ENCODE assay signal across 1 cellular context in the genomic region with DNA sequence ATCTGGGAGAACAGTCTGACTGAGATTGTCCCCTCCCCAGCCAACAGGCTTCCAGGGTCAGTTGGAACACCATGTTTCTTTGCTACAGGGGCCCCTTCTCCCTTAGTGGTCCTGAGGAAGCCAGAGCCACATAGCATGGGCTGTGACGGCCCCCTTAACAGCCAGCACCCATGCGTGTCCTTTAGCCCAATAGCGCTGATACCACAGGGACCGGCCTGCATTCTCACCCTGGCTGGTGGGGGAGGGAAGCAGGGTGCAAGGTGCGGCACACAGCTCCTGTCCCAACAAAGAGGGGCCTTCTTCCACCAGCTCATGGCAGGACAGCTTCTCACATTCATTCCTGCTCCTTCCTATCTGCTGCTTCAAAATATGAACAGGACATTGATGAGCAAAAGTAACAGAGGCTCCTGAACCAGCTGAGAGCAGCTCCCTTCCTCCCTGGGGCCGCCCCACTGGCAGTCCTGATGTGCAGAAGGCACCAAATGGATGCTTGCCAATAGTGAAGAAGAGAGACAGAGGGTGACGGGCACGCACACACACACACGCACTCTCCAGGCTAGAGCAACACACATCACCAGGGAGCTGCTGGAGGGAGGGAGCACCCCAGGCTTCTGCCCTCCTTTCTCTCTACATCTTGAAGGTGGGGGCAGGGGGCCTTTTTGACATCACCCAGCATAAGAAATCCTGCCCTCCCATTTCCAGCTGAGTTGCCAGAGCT.
TF ChIP-seq lines count a peak whose summit lies in the region.

No MANE protein-coding gene starts in this region.

TF ChIP-seq in GM12878, 131 proteins besides CTCF, POLR2A, EP300 and RAD21 (continued from another document):
- TF ChIP-seq, protein P1, sequence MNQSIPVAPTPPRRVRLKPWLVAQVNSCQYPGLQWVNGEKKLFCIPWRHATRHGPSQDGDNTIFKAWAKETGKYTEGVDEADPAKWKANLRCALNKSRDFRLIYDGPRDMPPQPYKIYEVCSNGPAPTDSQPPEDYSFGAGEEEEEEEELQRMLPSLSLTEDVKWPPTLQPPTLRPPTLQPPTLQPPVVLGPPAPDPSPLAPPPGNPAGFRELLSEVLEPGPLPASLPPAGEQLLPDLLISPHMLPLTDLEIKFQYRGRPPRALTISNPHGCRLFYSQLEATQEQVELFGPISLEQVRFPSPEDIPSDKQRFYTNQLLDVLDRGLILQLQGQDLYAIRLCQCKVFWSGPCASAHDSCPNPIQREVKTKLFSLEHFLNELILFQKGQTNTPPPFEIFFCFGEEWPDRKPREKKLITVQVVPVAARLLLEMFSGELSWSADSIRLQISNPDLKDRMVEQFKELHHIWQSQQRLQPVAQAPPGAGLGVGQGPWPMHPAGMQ (IDR thresholded peaks at IDR 0.05; ENCODE audit: borderline replicate concordance) = no peak
- no peak for TF ChIP-seq ZNF384 (IDR thresholded peaks at IDR 0.05; ENCODE audit: borderline replicate concordance, low read depth, low read length)
- no peak for TF ChIP-seq NR2F1 (conservative IDR thresholded peaks at IDR 0.05)
- no peak for TF ChIP-seq BACH1 (IDR thresholded peaks at IDR 0.05; ENCODE audit: borderline replicate concordance)
- no peak for TF ChIP-seq MEF2A (IDR thresholded peaks at IDR 0.05; ENCODE audit: insufficient read depth, low read depth, low read length)
- TF ChIP-seq ZNF274 (IDR thresholded peaks at IDR 0.05; ENCODE audit: insufficient read depth, insufficient read length) = no peak
- TF ChIP-seq CREM (IDR thresholded peaks at IDR 0.05; ENCODE audit: low read depth) = no peak
- no peak for TF ChIP-seq MYB (IDR thresholded peaks at IDR 0.05; ENCODE audit: borderline replicate concordance, low read depth, low read length)
- no peak for TF ChIP-seq CHD2 (IDR thresholded peaks at IDR 0.05; ENCODE audit: borderline replicate concordance, low read depth, low read length)
- TF ChIP-seq RAD51 (IDR thresholded peaks at IDR 0.05) = no peak
